Comparison of ENCODE assay signal across 20 cellular contexts in genomic region chr7:44548893-44549292, GRCh38. TPM values are rescaled to one million over a fixed set of nuclear protein-coding genes. Genes with fewer than 3 reads are reported as not detected.
DNase-seq lines count a peak whose midpoint lies in the region; ATAC-seq and TF ChIP-seq lines count a peak whose summit lies in the region.
"Had no signal": no experiment of that assay in that cellular context is flagged by ENCODE, and none has a peak within 500 bp of the region (broad histone marks: within the 10 kb centered on the region; RNA-seq: fewer than 3 reads in every experiment).

No MANE protein-coding gene starts in this region.

- peaks cover 11% of the 10 kb centered on the region for H3K4me1 Mint-ChIP-seq in activated CD4-positive, alpha-beta T cell treated with anti-CD3 and anti-CD28 coated beads for 36 hours
- peaks cover 7% of the 10 kb centered on the region for H3K4me1 Mint-ChIP-seq in activated T-helper 17 cell treated with anti-CD3 and anti-CD28 coated beads, Interleukin-2, amount 50 U/mL, for 72 hours
- H3K4me1 Mint-ChIP-seq: CD14-positive monocyte, IgD-negative memory B cell had no signal

- TF ChIP-seq CTCF in fibroblast of mammary gland (conservative IDR thresholded peaks at IDR 0.05; ENCODE audit: control insufficient read depth, insufficient read depth, low read depth, low read length): no peak

- CTCF ChIA-PET in activated CD4-positive, alpha-beta T cell treated with anti-CD3 and anti-CD28 coated beads for 36 hours (lab: Charles Lee): interaction anchor here (0.7 to 1.8 kb wide), 4 partner anchors 11 to 53 kb away, joined by 3 to 10 read pairs (median 5); no protein-coding TSS in a partner anchor

- POLR2A ChIA-PET in activated CD4-positive, alpha-beta T cell treated with anti-CD3 and anti-CD28 coated beads for 36 hours (lab: Charles Lee): no interaction called here

- no peaks in the 10 kb centered on the region for H3K9me3 Mint-ChIP-seq in activated CD4-positive, alpha-beta T cell treated with anti-CD3 and anti-CD28 coated beads for 36 hours (ENCODE audit: low read depth)
- H3K9me3 Mint-ChIP-seq in activated T-helper 17 cell treated with anti-CD3 and anti-CD28 coated beads, Interleukin-2, amount 50 U/mL, for 72 hours: no peaks in the 10 kb centered on the region
- H3K9me3 Mint-ChIP-seq: CD4-positive, alpha-beta memory T cell; IgD-negative memory B cell had no signal

- ATAC-seq in activated CD4-positive, alpha-beta T cell treated with anti-CD3 and anti-CD28 coated beads for 36 hours: peak; percentile 57
- peak; percentile 35 for ATAC-seq in activated T-helper 17 cell treated with anti-CD3 and anti-CD28 coated beads, Interleukin-2, amount 50 U/mL, for 72 hours (replicated peaks)
- ATAC-seq: GM12878, HCT116, HepG2 had no signal

- DNase-seq in activated CD4-positive, alpha-beta T cell treated with anti-CD3 and anti-CD28 coated beads for 36 hours: no peak
- DNase-seq in activated CD4-positive, alpha-beta T cell treated with anti-CD3 and anti-CD28 coated beads for 4 hours: no peak
- DNase-seq in fibroblast of mammary gland (ENCODE audit: low read depth) (peak; percentile 7), DMS53 treated with DMSO at 0.1 percent for 48 hours (lab: John Stamatoyannopoulos, UW; ENCODE audit: unreplicated experiment) (no peak), midbrain (lab: John Stamatoyannopoulos, UW) (no peak), anterior cingulate cortex (lab: John Stamatoyannopoulos, UW) (no peak)
- DNase-seq: CD4-positive, alpha-beta memory T cell; DMS153; DMS79 treated with DMSO at 0.1 percent for 48 hours; GOT3; H7 had no signal

- H3K4me3 Mint-ChIP-seq in activated CD4-positive, alpha-beta T cell treated with anti-CD3 and anti-CD28 coated beads for 36 hours: no peak overlapping the region
- H3K4me3 Mint-ChIP-seq in activated T-helper 17 cell treated with anti-CD3 and anti-CD28 coated beads, Interleukin-2, amount 50 U/mL, for 72 hours: no peak overlapping the region
- H3K4me3 Mint-ChIP-seq: CD14-positive monocyte; CD4-positive, alpha-beta memory T cell; IgD-negative memory B cell had no signal

- H3K4me3 ChIP-seq in fibroblast of mammary gland (ENCODE audit: control insufficient read depth, low read depth, low read length): no peak overlapping the region
- H3K4me3 ChIP-seq: BLaER1, GM12878 had no signal

- H3K36me3 Mint-ChIP-seq in activated CD4-positive, alpha-beta T cell treated with anti-CD3 and anti-CD28 coated beads for 36 hours (ENCODE audit: low read depth): no peaks in the 10 kb centered on the region
- no peaks in the 10 kb centered on the region for H3K36me3 Mint-ChIP-seq in activated T-helper 17 cell treated with anti-CD3 and anti-CD28 coated beads, Interleukin-2, amount 50 U/mL, for 72 hours (ENCODE audit: low read depth)
- H3K36me3 Mint-ChIP-seq: CD14-positive monocyte; CD4-positive, alpha-beta memory T cell had no signal

- peaks cover 2% of the 10 kb centered on the region for H3K27me3 Mint-ChIP-seq in activated CD4-positive, alpha-beta T cell treated with anti-CD3 and anti-CD28 coated beads for 36 hours
- peaks cover 10% of the 10 kb centered on the region for H3K27me3 Mint-ChIP-seq in activated T-helper 17 cell treated with anti-CD3 and anti-CD28 coated beads, Interleukin-2, amount 50 U/mL, for 72 hours

- intact Hi-C loops in activated CD4-positive, alpha-beta T cell treated with anti-CD3 and anti-CD28 coated beads for 36 hours (cut with DNase I, micrococcal nuclease): no loop called here

- H3K27ac Mint-ChIP-seq in activated CD4-positive, alpha-beta T cell treated with anti-CD3 and anti-CD28 coated beads for 36 hours: no peak overlapping the region
- no peak overlapping the region for H3K27ac Mint-ChIP-seq in activated T-helper 17 cell treated with anti-CD3 and anti-CD28 coated beads, Interleukin-2, amount 50 U/mL, for 72 hours

RNA-seq across cellular contexts. Expression of gene NPC1L1, which starts 7.8 kb away (rescaled TPM):
- total RNA-seq in activated CD4-positive, alpha-beta T cell treated with anti-CD3 and anti-CD28 coated beads for 36 hours: under 1 TPM in 1 of 2 experiments, not detected in 1; 0.04 TPM
- under 1 TPM in 1 of 2 donors, not detected in 1; 0.32 TPM for total RNA-seq in activated T-helper 17 cell treated with anti-CD3 and anti-CD28 coated beads, Interleukin-2, amount 50 U/mL, for 72 hours
- total RNA-seq: A673, G401, GM12878, H7 had no signal

RNA-seq across cellular contexts. Expression of gene DDX56, which starts 24.8 kb away (rescaled TPM):
- 100 to 1,000 TPM in 1 of 2 experiments, 10 to 100 TPM in 1; 98.5 to 104 TPM for total RNA-seq in activated CD4-positive, alpha-beta T cell treated with anti-CD3 and anti-CD28 coated beads for 36 hours
- 100 to 1,000 TPM in 1 of 2 donors, 10 to 100 TPM in 1; 80.2 to 110 TPM for total RNA-seq in activated T-helper 17 cell treated with anti-CD3 and anti-CD28 coated beads, Interleukin-2, amount 50 U/mL, for 72 hours

RNA-seq across cellular contexts. Expression of gene TMED4, which starts 33.1 kb away (rescaled TPM):
- total RNA-seq in activated CD4-positive, alpha-beta T cell treated with anti-CD3 and anti-CD28 coated beads for 36 hours: 10 to 100 TPM; 71.6 to 73.0 TPM
- 100 to 1,000 TPM in 1 of 2 donors, 10 to 100 TPM in 1; 78.2 to 103 TPM for total RNA-seq in activated T-helper 17 cell treated with anti-CD3 and anti-CD28 coated beads, Interleukin-2, amount 50 U/mL, for 72 hours

RNA-seq across cellular contexts. Expression of gene OGDH, which starts 57.5 kb away (rescaled TPM):
- 10 to 100 TPM; 80.3 to 90.1 TPM for total RNA-seq in activated CD4-positive, alpha-beta T cell treated with anti-CD3 and anti-CD28 coated beads for 36 hours
- 100 to 1,000 TPM in 1 of 2 donors, 10 to 100 TPM in 1; 77.6 to 128 TPM for total RNA-seq in activated T-helper 17 cell treated with anti-CD3 and anti-CD28 coated beads, Interleukin-2, amount 50 U/mL, for 72 hours

RNA-seq across cellular contexts. Expression of gene NUDCD3, which starts 58.4 kb away (rescaled TPM):
- total RNA-seq in activated CD4-positive, alpha-beta T cell treated with anti-CD3 and anti-CD28 coated beads for 36 hours: 10 to 100 TPM; 70.3 to 77.6 TPM
- total RNA-seq in activated T-helper 17 cell treated with anti-CD3 and anti-CD28 coated beads, Interleukin-2, amount 50 U/mL, for 72 hours: 100 to 1,000 TPM in 1 of 2 donors, 10 to 100 TPM in 1; 96.4 to 101 TPM
